In the genomic region with DNA sequence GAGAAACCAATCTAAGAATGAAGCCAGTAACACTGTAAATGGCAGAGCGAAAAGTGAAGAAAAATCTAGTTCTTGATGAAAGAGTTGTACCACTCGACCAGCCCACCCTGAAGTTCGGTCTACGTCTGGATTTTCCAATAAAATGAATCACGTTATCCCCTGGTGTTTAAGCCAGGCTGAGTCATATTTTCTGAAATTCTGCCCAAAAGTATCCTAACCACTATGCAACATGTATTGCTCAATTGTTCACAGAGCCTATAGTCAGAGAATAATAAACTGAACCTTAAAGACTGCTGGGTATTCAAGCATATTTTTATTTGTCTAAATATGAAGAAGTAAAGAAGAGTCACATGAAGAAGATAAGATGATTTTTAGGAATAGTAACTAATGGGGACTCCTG, we compare ENCODE assay signal across 18 cellular contexts.
A peak's percentile ranks its signal among the peaks of the same experiment; 100 is the strongest.
DNase-seq lines count a peak whose midpoint lies in the region; ATAC-seq and TF ChIP-seq lines count a peak whose summit lies in the region.
"Had no signal": no experiment of that assay in that cellular context is flagged by ENCODE, and none has a peak within 500 bp of the region (broad histone marks: within the 10 kb centered on the region; RNA-seq: fewer than 3 reads in every experiment).

No MANE protein-coding gene starts in this region.

- no peaks in the 10 kb centered on the region for H3K4me1 ChIP-seq in left lung
- H3K4me1 ChIP-seq: right lobe of liver had no signal

- no peaks in the 10 kb centered on the region for H3K27me3 ChIP-seq in left lung
- H3K27me3 ChIP-seq: right lobe of liver had no signal

- TF ChIP-seq POLR2A in NB4 (IDR thresholded peaks at IDR 0.05; ENCODE audit: extremely low read depth, insufficient read length) = no peak

- peak; percentile 13 for DNase-seq in GM03348 (ENCODE audit: low spot score)
- peak; percentile 14 for DNase-seq in NB4 (ENCODE audit: low read depth)
- peak; percentile 40 to 79 for DNase-seq in dermis microvascular lymphatic vessel endothelial cell (ENCODE audit: low read depth in 2 of 2)
- DNase-seq in renal cortical epithelial cell (ENCODE audit: low read depth) = peak; percentile 5
- no peak for DNase-seq in NCI-H1694 (lab: John Stamatoyannopoulos, UW)
- DNase-seq in left lobe of liver (ENCODE audit: low spot score) = no peak
- DNase-seq in left lung = no peak
- DNase-seq in activated naive CD4-positive, alpha-beta T cell treated with Interleukin-2 at 50 U/mL for 16 hours = no peak
- DNase-seq: activated CD4-positive, alpha-beta memory T cell treated with anti-CD3 and anti-CD28 coated beads for 36 hours; activated T-cell treated with anti-CD3 and anti-CD28 coated beads, Interleukin-2, amount 50 U/mL, for 72 hours; foreskin melanocyte; mesendoderm; NCI-H1436; NCI-H446 treated with DMSO at 0.1 percent for 48 hours; right lobe of liver; trophoblast cell had no signal

- intact Hi-C loops in left lung (cut with DNase I) = no loop called here

- no peak overlapping the region for H3K27ac ChIP-seq in left lung
- H3K27ac ChIP-seq: coronary artery, right lobe of liver had no signal

- no peaks in the 10 kb centered on the region for H3K36me3 ChIP-seq in left lung
- H3K36me3 ChIP-seq: right lobe of liver had no signal

- ATAC-seq in left lobe of liver (no peak), left lung (no peak)
- ATAC-seq: activated T-cell treated with anti-CD3 and anti-CD28 coated beads, Interleukin-2, amount 50 U/mL, for 72 hours; right lobe of liver; stimulated activated effector memory CD8-positive, alpha-beta T cell treated with anti-CD3 and anti-CD28 coated beads, Interleukin-12 subunit alpha, Interleukin-12 subunit beta, amount 100 ng/mL, for 72 hours had no signal

- no peaks in the 10 kb centered on the region for H3K9me3 ChIP-seq in left lung
- H3K9me3 ChIP-seq: right lobe of liver had no signal

- H3K4me3 ChIP-seq in NB4 (ENCODE audit: low read depth, low read length) (no peak overlapping the region), left lung (no peak overlapping the region)
- H3K4me3 ChIP-seq: coronary artery, right lobe of liver had no signal

- TF ChIP-seq CTCF in NB4 (IDR thresholded peaks at IDR 0.05; ENCODE audit: low read depth, low read length) = no peak
- TF ChIP-seq CTCF in left lung (IDR thresholded peaks at IDR 0.05) = no peak

Comparison
In these comparisons a context has a peak if more than half of its experiments do, and no peak if none do; other contexts are left out.
1. DNase-seq: peak in GM03348 (single experiment), NB4 (single experiment), dermis microvascular lymphatic vessel endothelial cell (2 of 2) and renal cortical epithelial cell (single experiment); none in NCI-H1694 (single experiment), left lobe of liver (single experiment), left lung (0 of 2) and activated naive CD4-positive, alpha-beta T cell treated with Interleukin-2 at 50 U/mL for 16 hours (single experiment).